ENCODE assay signal across 13 cellular contexts in the genomic region with DNA sequence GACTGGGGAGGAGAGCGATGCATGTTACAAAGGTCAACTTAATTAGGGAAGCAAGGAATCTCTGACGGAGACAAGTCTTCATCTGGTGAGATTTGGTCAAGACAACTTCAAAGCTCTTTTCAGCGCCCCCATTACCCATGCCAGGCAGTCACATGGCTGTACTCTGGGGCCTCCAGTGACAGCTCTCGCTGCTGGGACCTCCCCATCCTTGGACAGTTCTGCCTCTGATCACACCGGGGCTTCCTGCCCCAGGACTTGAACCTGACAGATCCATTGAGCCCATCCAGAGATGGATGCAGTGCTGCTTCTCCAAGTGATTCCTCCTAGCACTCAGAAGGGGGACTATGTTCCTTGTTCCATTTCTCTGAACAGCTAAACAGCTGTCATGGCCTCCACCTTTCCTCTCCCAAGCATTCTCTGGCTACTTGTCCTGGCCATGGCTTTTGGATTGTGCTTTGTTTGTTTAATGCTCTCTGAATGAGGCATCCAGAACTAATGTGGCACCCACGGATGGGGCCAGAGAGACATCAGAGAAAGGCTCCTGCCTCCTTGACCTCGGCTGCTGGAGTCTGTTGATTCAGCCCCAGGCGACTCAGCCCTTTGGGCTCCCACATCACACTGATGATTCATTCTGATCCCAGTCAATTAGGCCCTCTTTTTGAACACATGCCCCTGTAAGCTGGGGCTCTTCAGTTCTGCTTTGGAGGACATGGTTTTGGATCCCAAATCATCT.
DNase-seq lines count a peak whose midpoint lies in the region; ATAC-seq and FAIRE-seq lines count a peak whose summit lies in the region.
"Had no signal": no experiment of that assay in that cellular context is flagged by ENCODE, and none has a peak within 500 bp of the region (broad histone marks: within the 10 kb centered on the region; RNA-seq: fewer than 3 reads in every experiment).

No MANE protein-coding gene starts in this region.

- FAIRE-seq in RCC 7860 (lab: Jason Lieb, UNC), result peak; percentile 90

- in situ Hi-C loops in ACHN (cut with HindIII; ENCODE audit: low pct_ligation_motif_present, low pct_unique_long_range_greater_than_20kb, low sequenced_read_pairs), result no loop called here

- DNase-seq in ACHN (peak; percentile 54), RCC 7860 (ENCODE audit: low spot score) (peak; percentile 88), kidney tubule cell (ENCODE audit: low spot score) (peak; percentile 94), NK-92 (lab: John Stamatoyannopoulos, UW; ENCODE audit: unreplicated experiment) (no peak), UCSD-AML1 (lab: John Stamatoyannopoulos, UW; ENCODE audit: unreplicated experiment) (no peak), NCI-H2107 (lab: John Stamatoyannopoulos, UW) (no peak)
- DNase-seq in NK-92 treated with Interleukin-12 subunit alpha and Interleukin-12 subunit beta, amount 100 ng/mL, for 24 hours (lab: John Stamatoyannopoulos, UW), result no peak
- DNase-seq: activated CD4-positive, alpha-beta T cell treated with anti-CD3 and anti-CD28 coated beads for 48 hours; amygdala; DMS153; NCI-H2171; trophoblast cell had no signal

- peak; percentile 44 for ATAC-seq in GM18870 (IDR thresholded peaks at IDR 0.05; ENCODE audit: unreplicated experiment)

Comparison
In these comparisons a context has a peak if more than half of its experiments do, and no peak if none do; other contexts are left out.
1. DNase-seq: peak in ACHN (single experiment), RCC 7860 (single experiment) and kidney tubule cell (single experiment); none in NK-92 (single experiment), NK-92 treated with Interleukin-12 subunit alpha and Interleukin-12 subunit beta, amount 100 ng/mL, for 24 hours (single experiment), UCSD-AML1 (single experiment) and NCI-H2107 (single experiment).